28 cellular contexts compared by ENCODE assay signal in the genomic region with DNA sequence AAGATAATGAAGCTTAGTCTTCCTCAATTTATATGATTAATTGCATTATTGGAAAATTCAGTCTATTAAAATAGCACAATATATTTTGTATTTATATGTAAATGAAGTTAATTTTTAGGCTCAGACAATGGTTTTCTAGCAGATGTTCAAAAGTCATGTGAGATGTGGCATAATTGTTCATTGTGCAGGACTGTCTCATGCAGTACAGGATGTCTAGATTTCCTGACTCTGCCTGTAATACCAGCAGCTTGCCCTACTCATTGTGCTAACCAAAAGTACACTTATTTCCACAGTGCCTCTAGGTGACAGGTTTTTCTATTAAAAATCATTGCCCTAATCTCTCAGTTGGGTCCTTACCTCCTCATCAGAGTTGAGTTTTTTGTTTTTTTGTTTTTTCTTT. TPM values are rescaled to one million over a fixed set of nuclear protein-coding genes. Genes with fewer than 3 reads are reported as not detected.
DNase-seq lines count a peak whose midpoint lies in the region; ATAC-seq, FAIRE-seq and TF ChIP-seq lines count a peak whose summit lies in the region.
"Had no signal": no experiment of that assay in that cellular context is flagged by ENCODE, and none has a peak within 500 bp of the region (broad histone marks: within the 10 kb centered on the region; RNA-seq: fewer than 3 reads in every experiment).

No MANE protein-coding gene starts in this region.

- H2AFZ ChIP-seq in endothelial cell of umbilical vein (ENCODE audit: low read depth, low read length) = no peak overlapping the region

- peak; percentile 89 for FAIRE-seq in endothelial cell of umbilical vein (lab: Jason Lieb, UNC)
- FAIRE-seq: GM18507 had no signal

- CTCF ChIA-PET in endothelial cell of umbilical vein (lab: Charles Lee) = interaction anchor here (1.0 to 2.3 kb wide), 5 partner anchors 12 to 59 kb away, joined by 3 to 11 read pairs (median 3); a partner anchor contains a TSS

- H3K27ac Mint-ChIP-seq in activated CD4-positive, alpha-beta T cell treated with anti-CD3 and anti-CD28 coated beads, Interleukin-2, amount 10 ng/mL, durations not matched to agents 24 days and 14 days = no peak overlapping the region
- H3K27ac Mint-ChIP-seq: HFFc6 had no signal

- POLR2A ChIA-PET in endothelial cell of umbilical vein (lab: Charles Lee) = interaction anchor here (0.5 to 1.8 kb wide), 3 partner anchors 13 to 50 kb away, joined by 3 to 6 read pairs (median 4); a partner anchor contains a TSS

- H3K36me3 ChIP-seq in endothelial cell of umbilical vein (ENCODE audit: control insufficient read depth in 2 of 2, extremely low read depth in 1 of 2, insufficient read depth in 2 of 2, low read length in 2 of 2) = peaks cover 0 to 7% of the 10 kb centered on the region in 2 experiments

- H3K4me3 ChIP-seq in endothelial cell of umbilical vein (replicated peaks in 1 of 3; ENCODE audit: insufficient read depth in 1 of 3, low read depth in 1 of 3, low read length in 3 of 3) = no peak overlapping the region
- H3K4me3 ChIP-seq: HAP-1, SJSA1 had no signal

- H3K4me1 Mint-ChIP-seq in activated CD4-positive, alpha-beta T cell treated with anti-CD3 and anti-CD28 coated beads, Interleukin-2, amount 10 ng/mL, durations not matched to agents 24 days and 14 days = no peaks in the 10 kb centered on the region

- intact Hi-C loops in activated CD4-positive, alpha-beta T cell treated with anti-CD3 and anti-CD28 coated beads, Interleukin-2, amount 10 ng/mL, durations not matched to agents 24 days and 14 days (cut with micrococcal nuclease) = no loop called here
- intact Hi-C loops in endothelial cell of umbilical vein (cut with micrococcal nuclease) = no loop called here
- intact Hi-C loops in cardiac septum (cut with DNase I) = no loop called here

- peaks cover 22% of the 10 kb centered on the region for H3K36me3 Mint-ChIP-seq in activated CD4-positive, alpha-beta T cell treated with anti-CD3 and anti-CD28 coated beads, Interleukin-2, amount 10 ng/mL, durations not matched to agents 24 days and 14 days (ENCODE audit: low read depth)

- dilution Hi-C loops in endothelial cell of umbilical vein (cut with MboI; ENCODE audit: extremely low pct_ligation_motif_present, low sequenced_read_pairs) = no loop called here

- DNase-seq in activated CD4-positive, alpha-beta T cell treated with anti-CD3 and anti-CD28 coated beads, Interleukin-2, amount 10 ng/mL, durations not matched to agents 24 days and 14 days = peak; percentile 25
- DNase-seq in activated CD4-positive, alpha-beta T cell treated with anti-CD3 and anti-CD28 coated beads for 48 hours = no peak
- DNase-seq in endothelial cell of umbilical vein (ENCODE audit: low read depth, low spot score) = peak; percentile 56
- DNase-seq in lung microvascular endothelial cell (ENCODE audit: low read depth in 2 of 2) = peak; percentile 73 to 80
- DNase-seq in superior temporal gyrus (ENCODE audit: extremely low spot score) = peak; percentile 69
- DNase-seq in cardiac septum (ENCODE audit: low spot score) = no peak
- DNase-seq in NCI-H1694 treated with DMSO at 0.1 percent for 48 hours (lab: John Stamatoyannopoulos, UW) = no peak
- DNase-seq: BE2C; Calu3; DND-41; GOT3; HFFc6; KBM-7; MV-4-11; NCI-H1105; NCI-H1436 treated with DMSO at 0.1 percent for 48 hours; NCI-H1930; NCI-H446; NCI-H526; NCI-H82; NK-92 treated with Interleukin-12 subunit alpha and Interleukin-12 subunit beta, amount 100 ng/mL, for 24 hours; PC-3 had no signal

- no peak for ATAC-seq in GM19455 (IDR thresholded peaks at IDR 0.05; ENCODE audit: unreplicated experiment)
- ATAC-seq: PC-3, Right ventricle myocardium inferior had no signal

- H3K27ac ChIP-seq in endothelial cell of umbilical vein (ENCODE audit: insufficient read depth, low read depth, low read length) = peak overlapping the region; percentile 30
- H3K27ac ChIP-seq: 22Rv1, SJSA1 had no signal

- H3K9me3 ChIP-seq in endothelial cell of umbilical vein (replicated peaks; ENCODE audit: control insufficient read depth, insufficient read depth, low read length) = no peaks in the 10 kb centered on the region
- H3K9me3 ChIP-seq: BE2C, HAP-1, SJSA1 had no signal

- TF ChIP-seq CTCF in endothelial cell of umbilical vein (IDR thresholded peaks at IDR 0.05; ENCODE audit: extremely low read depth in 1 of 2, insufficient read depth in 1 of 2, low read depth in 1 of 2, low read length in 2 of 2) = no peak

- peaks cover 8% of the 10 kb centered on the region for H3K4me1 ChIP-seq in endothelial cell of umbilical vein (ENCODE audit: control insufficient read depth, extremely low read depth, insufficient read depth, low read length)
- H3K4me1 ChIP-seq: BE2C, HAP-1, SJSA1 had no signal

- no peak for TF ChIP-seq POLR2A in endothelial cell of umbilical vein (IDR thresholded peaks at IDR 0.05; ENCODE audit: low read depth, low read length)

- no peaks in the 10 kb centered on the region for H3K9me1 ChIP-seq in endothelial cell of umbilical vein (replicated peaks; ENCODE audit: control insufficient read depth, extremely low read depth, insufficient read depth, low read length)

- H3K9ac ChIP-seq in endothelial cell of umbilical vein (replicated peaks; ENCODE audit: extremely low read depth, insufficient read depth, low read length) = no peak overlapping the region

- BruUV-seq in endothelial cell of umbilical vein (replicated peaks; lab: Mats Ljungman, UMichigan) = no TSS peak

- peaks cover 52% of the 10 kb centered on the region for H3K79me2 ChIP-seq in endothelial cell of umbilical vein (ENCODE audit: control insufficient read depth, insufficient read depth, low read length)

- no peaks in the 10 kb centered on the region for H3K27me3 ChIP-seq in endothelial cell of umbilical vein (ENCODE audit: control insufficient read depth in 2 of 2, insufficient read depth in 2 of 2, low read length in 2 of 2)
- H3K27me3 ChIP-seq: BE2C, SJSA1 had no signal

- peak overlapping the region; percentile 16 for H3K4me2 ChIP-seq in endothelial cell of umbilical vein (ENCODE audit: insufficient read depth, low read length)

- H3K27me3 Mint-ChIP-seq in activated CD4-positive, alpha-beta T cell treated with anti-CD3 and anti-CD28 coated beads, Interleukin-2, amount 10 ng/mL, durations not matched to agents 24 days and 14 days = no peaks in the 10 kb centered on the region

- peaks cover 2% of the 10 kb centered on the region for H4K20me1 ChIP-seq in endothelial cell of umbilical vein (replicated peaks; ENCODE audit: control insufficient read depth, extremely low read depth, insufficient read depth, low read length)

- no peaks in the 10 kb centered on the region for H3K9me3 Mint-ChIP-seq in activated CD4-positive, alpha-beta T cell treated with anti-CD3 and anti-CD28 coated beads, Interleukin-2, amount 10 ng/mL, durations not matched to agents 24 days and 14 days
- H3K9me3 Mint-ChIP-seq: HFFc6 had no signal

- H3K4me3 Mint-ChIP-seq in activated CD4-positive, alpha-beta T cell treated with anti-CD3 and anti-CD28 coated beads, Interleukin-2, amount 10 ng/mL, durations not matched to agents 24 days and 14 days = no peak overlapping the region
- H3K4me3 Mint-ChIP-seq: HFFc6 had no signal

TF ChIP-seq in endothelial cell of umbilical vein, 7 proteins besides CTCF, POLR2A, EP300 and RAD21:
- TF ChIP-seq EZH2 (IDR thresholded peaks at IDR 0.05; ENCODE audit: borderline replicate concordance, low read depth, low read length, severe bottlenecking) = no peak
- peak; percentile 8 for TF ChIP-seq FOS (IDR thresholded peaks at IDR 0.05; ENCODE audit: borderline replicate concordance, insufficient read depth, low read length)
TF ChIP-seq in endothelial cell of umbilical vein: peak in this region for 1.

RNA-seq across cellular contexts. Expression of a gene that starts 12.4 kb away (rescaled TPM):
- 28.3 and 29.8 TPM in 2 replicates for total RNA-seq in activated CD4-positive, alpha-beta T cell treated with anti-CD3 and anti-CD28 coated beads, Interleukin-2, amount 10 ng/mL, durations not matched to agents 24 days and 14 days
- total RNA-seq in endothelial cell of umbilical vein (36.4 and 38.7 TPM in 2 replicates), lung microvascular endothelial cell (13.9 and 14.8 TPM in 2 replicates), cardiac septum (27.6 TPM)
- 10.8 and 12.8 TPM in 2 replicates for polyA plus RNA-seq in endothelial cell of umbilical vein
- 9.6 and 10.4 TPM in 2 replicates for polyA plus RNA-seq in endothelial cell of umbilical vein (2011; cell fraction: cytosol; rRNA removed)
- 73.7 and 85.7 TPM in 2 replicates for polyA plus RNA-seq in endothelial cell of umbilical vein (2011; cell fraction: nucleus; rRNA removed)
- polyA plus RNA-seq in endothelial cell of umbilical vein (2012) = 26.9 and 31.5 TPM in 2 replicates
- 51.7 and 62.2 TPM in 2 replicates for polyA minus RNA-seq in endothelial cell of umbilical vein
- polyA minus RNA-seq in endothelial cell of umbilical vein (2011; cell fraction: cytosol; rRNA and poly(A)+ RNA removed) = 16.0 TPM
- 81.9 and 120 TPM in 2 replicates for polyA minus RNA-seq in endothelial cell of umbilical vein (2011; cell fraction: nucleus; rRNA and poly(A)+ RNA removed)

RNA-seq across cellular contexts. Expression of a gene that starts 49.9 kb away (rescaled TPM):
- total RNA-seq in activated CD4-positive, alpha-beta T cell treated with anti-CD3 and anti-CD28 coated beads, Interleukin-2, amount 10 ng/mL, durations not matched to agents 24 days and 14 days = 99.8 and 111 TPM in 2 replicates
- 39.6 and 94.0 TPM in 2 replicates for total RNA-seq in endothelial cell of umbilical vein
- polyA plus RNA-seq in endothelial cell of umbilical vein = 33.2 and 39.4 TPM in 2 replicates
- polyA plus RNA-seq in endothelial cell of umbilical vein (2011; cell fraction: cytosol; rRNA removed) = 36.8 and 39.9 TPM in 2 replicates
- polyA plus RNA-seq in endothelial cell of umbilical vein (2011; cell fraction: nucleus; rRNA removed) = 94.5 and 98.9 TPM in 2 replicates
- 32.0 and 34.1 TPM in 2 replicates for polyA plus RNA-seq in endothelial cell of umbilical vein (2012)
- polyA minus RNA-seq in endothelial cell of umbilical vein = 18.6 and 19.1 TPM in 2 replicates
- polyA minus RNA-seq in endothelial cell of umbilical vein (2011; cell fraction: cytosol; rRNA and poly(A)+ RNA removed) = 46.9 TPM
- polyA minus RNA-seq in endothelial cell of umbilical vein (2011; cell fraction: nucleus; rRNA and poly(A)+ RNA removed) = 23.9 and 29.1 TPM in 2 replicates
- 3.1 and 4.0 TPM in 2 replicates for total RNA-seq in lung microvascular endothelial cell
- 10.6 TPM for total RNA-seq in cardiac septum

Comparison
In these comparisons a context has a peak if more than half of its experiments do, and no peak if none do; other contexts are left out.
1. DNase-seq: peak in activated CD4-positive, alpha-beta T cell treated with anti-CD3 and anti-CD28 coated beads, Interleukin-2, amount 10 ng/mL, durations not matched to agents 24 days and 14 days (single experiment), endothelial cell of umbilical vein (single experiment), lung microvascular endothelial cell (2 of 2) and superior temporal gyrus (single experiment); none in activated CD4-positive, alpha-beta T cell treated with anti-CD3 and anti-CD28 coated beads for 48 hours (single experiment), cardiac septum (single experiment) and NCI-H1694 treated with DMSO at 0.1 percent for 48 hours (single experiment).